23 cellular contexts compared by ENCODE assay signal in genomic region chr22:27543460-27543859, GRCh38.
DNase-seq lines count a peak whose midpoint lies in the region; ATAC-seq, FAIRE-seq and TF ChIP-seq lines count a peak whose summit lies in the region.
"Had no signal": no experiment of that assay in that cellular context is flagged by ENCODE, and none has a peak within 500 bp of the region (broad histone marks: within the 10 kb centered on the region; RNA-seq: fewer than 3 reads in every experiment).

No MANE protein-coding gene starts in this region.

- H3K27me3 ChIP-seq in K562 (ENCODE audit: control insufficient read depth in 2 of 2, insufficient read depth in 2 of 2, low read length in 2 of 2) (peaks cover 2 to 34% of the 10 kb centered on the region in 2 experiments; a peak in 2 of 5 replicates), neuronal stem cell (ENCODE audit: control insufficient read depth in 3 of 3, insufficient read depth in 3 of 3, low read depth in 1 of 3, low read length in 3 of 3) (no peaks in the 10 kb centered on the region), brain microvascular endothelial cell (replicated peaks) (no peaks in the 10 kb centered on the region)

- TF ChIP-seq CTCF in HEK293 (tag by site-specific recombination; IDR thresholded peaks at IDR 0.05) (no peak), K562 (IDR thresholded peaks at IDR 0.05 in 2 of 3, conservative IDR thresholded peaks at IDR 0.05 in 1 of 3; ENCODE audit: insufficient read depth in 2 of 3, low read depth in 1 of 3, low read length in 3 of 3) (no peak), brain microvascular endothelial cell (IDR thresholded peaks at IDR 0.05; ENCODE audit: low read depth, low read length, missing control alignments) (no peak), OCI-LY7 (conservative IDR thresholded peaks at IDR 0.05; ENCODE audit: low read length) (no peak)

- H3K18ac ChIP-seq in neuronal stem cell (ENCODE audit: low read length) = peak overlapping the region; percentile 30

- CTCF ChIA-PET in HEK293 (lab: Yijun Ruan, JAX) = no interaction called here
- CTCF ChIA-PET in K562 (lab: Yijun Ruan, JAX; ENCODE audit: low intra/inter-chr PET ratio) = no interaction called here
- CTCF ChIA-PET in OCI-LY7 (lab: Charles Lee; ENCODE audit: unreplicated experiment) = no interaction called here

- H3K9ac ChIP-seq in K562 (ENCODE audit: insufficient read depth in 1 of 2, low read depth in 2 of 2, low read length in 2 of 2) (no peak overlapping the region), neuronal stem cell (ENCODE audit: low read depth, low read length, poor library complexity) (no peak overlapping the region)

- BruUV-seq in K562 (replicated peaks; lab: Mats Ljungman, UMichigan) = no TSS peak
- BruUV-seq in OCI-LY7 (replicated peaks; lab: Mats Ljungman, UMichigan) = no TSS peak

- H3K4me1 ChIP-seq in HEK293 (ENCODE audit: control insufficient read depth, insufficient read depth, low read length) (no peaks in the 10 kb centered on the region), K562 (replicated peaks in 1 of 2; ENCODE audit: control insufficient read depth in 2 of 2, insufficient read depth in 2 of 2, low read length in 2 of 2) (no peaks in the 10 kb centered on the region), neuronal stem cell (ENCODE audit: control insufficient read depth in 2 of 2, insufficient read depth in 1 of 2, low read depth in 1 of 2, low read length in 2 of 2) (peaks cover 15 to 39% of the 10 kb centered on the region in 2 donors), OCI-LY7 (ENCODE audit: insufficient read depth, low read length, poor library complexity, severe bottlenecking) (no peaks in the 10 kb centered on the region)

- H2AK5ac ChIP-seq in neuronal stem cell (ENCODE audit: low read depth, low read length) = peak overlapping the region; percentile 59

- H3K9me3 Mint-ChIP-seq in activated T-cell treated with anti-CD3 and anti-CD28 coated beads, Interleukin-2, amount 50 U/mL, for 72 hours = no peaks in the 10 kb centered on the region

- no peak overlapping the region for H4K91ac ChIP-seq in neuronal stem cell (ENCODE audit: low read depth, low read length, poor library complexity)

- H3K36me3 ChIP-seq in HEK293 (ENCODE audit: control insufficient read depth in 2 of 2, insufficient read depth in 1 of 2, low read length in 2 of 2) (no peaks in the 10 kb centered on the region), K562 (ENCODE audit: control insufficient read depth, insufficient read depth, low read length) (no peaks in the 10 kb centered on the region), neuronal stem cell (replicated peaks in 1 of 2; ENCODE audit: control insufficient read depth in 2 of 2, insufficient read depth in 2 of 2, low read length in 2 of 2) (no peaks in the 10 kb centered on the region), brain microvascular endothelial cell (replicated peaks) (no peaks in the 10 kb centered on the region), OCI-LY7 (ENCODE audit: insufficient read depth, low read length) (no peaks in the 10 kb centered on the region)

- no peak overlapping the region for H4K8ac ChIP-seq in neuronal stem cell (ENCODE audit: low read depth, low read length)

- no peak for TF ChIP-seq RAD21 in K562 (CRISPR knock-in tag; conservative IDR thresholded peaks at IDR 0.05 in 1 of 2, IDR thresholded peaks at IDR 0.05 in 1 of 2)

- POLR2A ChIA-PET in HEK293 (lab: Yijun Ruan, JAX) (no interaction called here), K562 (lab: Yijun Ruan, JAX) (no interaction called here), OCI-LY7 (lab: Charles Lee) (no interaction called here)

- no peak overlapping the region for H3K4me3 Mint-ChIP-seq in activated T-cell treated with anti-CD3 and anti-CD28 coated beads, Interleukin-2, amount 50 U/mL, for 72 hours
- H3K4me3 Mint-ChIP-seq: B cell; CD4-positive, alpha-beta memory T cell had no signal

- H3K9me2 ChIP-seq in OCI-LY7 (ENCODE audit: insufficient read depth, low read length) = no peaks in the 10 kb centered on the region

- TF ChIP-seq POLR2A in K562 (conservative IDR thresholded peaks at IDR 0.05) = no peak

- H3K79me2 ChIP-seq in K562 (ENCODE audit: control insufficient read depth, insufficient read depth, low read length) (no peaks in the 10 kb centered on the region), OCI-LY7 (ENCODE audit: insufficient read depth, low read depth, low read length) (no peaks in the 10 kb centered on the region)

- no peak overlapping the region for H3K4me3 ChIP-seq in HEK293 (ENCODE audit: low read depth, low read length)
- H3K4me3 ChIP-seq in K562 = no peak overlapping the region
- H3K4me3 ChIP-seq in neuronal stem cell (ENCODE audit: low read length in 2 of 2) = no peak overlapping the region
- H3K4me3 ChIP-seq in brain microvascular endothelial cell (ENCODE audit: low read depth, low read length) = no peak overlapping the region
- H3K4me3 ChIP-seq in OCI-LY7 (ENCODE audit: low read depth, low read length, poor library complexity, severe bottlenecking) = no peak overlapping the region

- H3K36me3 Mint-ChIP-seq in activated T-cell treated with anti-CD3 and anti-CD28 coated beads, Interleukin-2, amount 50 U/mL, for 72 hours (ENCODE audit: insufficient read depth in 2 of 2) = no peaks in the 10 kb centered on the region
- H3K36me3 Mint-ChIP-seq: CD4-positive, alpha-beta memory T cell had no signal

- H3K9me3 ChIP-seq in HEK293 (ENCODE audit: control insufficient read depth, insufficient read depth, low read depth, low read length) = no peaks in the 10 kb centered on the region
- no peaks in the 10 kb centered on the region for H3K9me3 ChIP-seq in K562 (replicated peaks; ENCODE audit: control insufficient read depth, insufficient read depth, low read depth, low read length)
- H3K9me3 ChIP-seq in neuronal stem cell (replicated peaks in 1 of 2; ENCODE audit: control insufficient read depth in 2 of 2, insufficient read depth in 1 of 2, low read depth in 1 of 2, low read length in 2 of 2) = no peaks in the 10 kb centered on the region
- no peaks in the 10 kb centered on the region for H3K9me3 ChIP-seq in OCI-LY7 (ENCODE audit: low read length)

- H3K14ac ChIP-seq in neuronal stem cell (ENCODE audit: low read length) = no peak overlapping the region

- peak overlapping the region; percentile 41 for H2BK15ac ChIP-seq in neuronal stem cell (ENCODE audit: low read length)

- 0% methylated on average over 1 of the region's 2 CpGs for WGBS in K562 (ENCODE audit: insufficient coverage, low coverage, missing lambda C conversion rate)
- no CpG with 5 or more reads among the region's 2 CpGs for WGBS in neuronal stem cell (ENCODE audit: extremely low coverage in 2 of 2, insufficient read length in 2 of 2, insufficient replicate concordance in 1 of 2), 2 donors

- H2BK120ac ChIP-seq in neuronal stem cell (ENCODE audit: low read depth, low read length) = no peak overlapping the region

- no peak for ATAC-seq in activated T-cell treated with anti-CD3 and anti-CD28 coated beads, Interleukin-2, amount 50 U/mL, for 72 hours (replicated peaks in 1 of 2)
- no peak for ATAC-seq in K562

- H2AFZ ChIP-seq in K562 (ENCODE audit: low read depth, low read length) (no peak overlapping the region), neuronal stem cell (ENCODE audit: low read length) (no peak overlapping the region), OCI-LY7 (ENCODE audit: low read length) (no peak overlapping the region)

- in situ Hi-C loops in K562 (cut with MboI) (no loop called here), brain microvascular endothelial cell (cut with HindIII; ENCODE audit: low pct_ligation_motif_present, low sequenced_read_pairs) (no loop called here)

- TF ChIP-seq EP300 in K562 (IDR thresholded peaks at IDR 0.05; ENCODE audit: low read length) = no peak

- peak overlapping the region; percentile 64 for H3K27ac Mint-ChIP-seq in activated T-cell treated with anti-CD3 and anti-CD28 coated beads, Interleukin-2, amount 50 U/mL, for 72 hours
- H3K27ac Mint-ChIP-seq: B cell; CD4-positive, alpha-beta memory T cell had no signal

- DNase-seq in activated T-cell treated with anti-CD3 and anti-CD28 coated beads, Interleukin-2, amount 50 U/mL, for 72 hours = no peak
- no peak for DNase-seq in activated T-cell treated with anti-CD3 and anti-CD28 coated beads, Interleukin-2, amount 50 U/mL, for 1 hour
- DNase-seq in K562 (ENCODE audit: extremely low read depth in 1 of 4, low spot score in 3 of 4) = no peak
- DNase-seq in neuronal stem cell (ENCODE audit: low spot score) = no peak
- DNase-seq in brain microvascular endothelial cell = no peak
- DNase-seq in cerebellar cortex (ENCODE audit: low spot score) = no peak
- DNase-seq in OCI-LY7 (ENCODE audit: low spot score) = no peak
- DNase-seq: C1 segment of cervical spinal cord; Calu3; CD4-positive, alpha-beta memory T cell; COR-L47; DMS53; DMS79 treated with DMSO at 0.1 percent for 48 hours; GF-D8; GOT3; H7; HCEC 1CT had no signal

- FAIRE-seq in K562 (lab: Jason Lieb, UNC) = no peak
- FAIRE-seq: A204.1, GM12891, GM18507 had no signal

- H4K20me1 ChIP-seq in K562 (replicated peaks; ENCODE audit: control insufficient read depth, insufficient read depth, low read length) (no peaks in the 10 kb centered on the region), OCI-LY7 (ENCODE audit: insufficient read depth, low read length) (no peaks in the 10 kb centered on the region)

- H2BK12ac ChIP-seq in neuronal stem cell (ENCODE audit: low read length) = peak overlapping the region; percentile 52

- H3K4me1 Mint-ChIP-seq in activated T-cell treated with anti-CD3 and anti-CD28 coated beads, Interleukin-2, amount 50 U/mL, for 72 hours (ENCODE audit: low read depth) = no peaks in the 10 kb centered on the region
- H3K4me1 Mint-ChIP-seq: B cell; CD4-positive, alpha-beta memory T cell had no signal

- no peak overlapping the region for H3K27ac ChIP-seq in HEK293 (ENCODE audit: extremely low read depth, low read depth, low read length)
- H3K27ac ChIP-seq in K562 (ENCODE audit: extremely low read depth, low read depth, low read length) = no peak overlapping the region
- H3K27ac ChIP-seq in neuronal stem cell (replicated peaks; ENCODE audit: low read length) = no peak overlapping the region
- no peak overlapping the region for H3K27ac ChIP-seq in brain microvascular endothelial cell
- no peak overlapping the region for H3K27ac ChIP-seq in OCI-LY7 (ENCODE audit: low read depth, low read length, poor library complexity, severe bottlenecking)
- H3K27ac ChIP-seq: 22Rv1 had no signal

- H3K4me2 ChIP-seq in K562 (ENCODE audit: insufficient read depth, low read length) (no peak overlapping the region), neuronal stem cell (ENCODE audit: insufficient read depth, low read length, poor library complexity, severe bottlenecking) (no peak overlapping the region), OCI-LY7 (ENCODE audit: low read length) (no peak overlapping the region)

- H3K9me1 ChIP-seq in K562 (ENCODE audit: control insufficient read depth, insufficient read depth, low read length) = no peaks in the 10 kb centered on the region

- no peak overlapping the region for H3K4ac ChIP-seq in neuronal stem cell (ENCODE audit: low read length)

- H2BK5ac ChIP-seq in neuronal stem cell (ENCODE audit: low read length) = no peak overlapping the region

- peaks cover 5% of the 10 kb centered on the region for H3K27me3 Mint-ChIP-seq in activated T-cell treated with anti-CD3 and anti-CD28 coated beads, Interleukin-2, amount 50 U/mL, for 72 hours (ENCODE audit: low read depth)

- no peaks in the 10 kb centered on the region for H3K79me1 ChIP-seq in neuronal stem cell (ENCODE audit: low read depth, low read length)

- no peak overlapping the region for H3K23ac ChIP-seq in neuronal stem cell (ENCODE audit: low read depth, low read length, poor library complexity)

- intact Hi-C loops in K562 (cut with micrococcal nuclease) (no loop called here), OCI-LY7 (cut with micrococcal nuclease; ENCODE audit: unreplicated experiment) (no loop called here)
